8 cellular contexts compared by ENCODE assay signal in genomic region chr1:38859561-38860463, GRCh38. TPM values are rescaled to one million over a fixed set of nuclear protein-coding genes. Genes with fewer than 3 reads are reported as not detected.
DNase-seq lines count a peak whose midpoint lies in the region; ATAC-seq and TF ChIP-seq lines count a peak whose summit lies in the region.

A gene with protein sequence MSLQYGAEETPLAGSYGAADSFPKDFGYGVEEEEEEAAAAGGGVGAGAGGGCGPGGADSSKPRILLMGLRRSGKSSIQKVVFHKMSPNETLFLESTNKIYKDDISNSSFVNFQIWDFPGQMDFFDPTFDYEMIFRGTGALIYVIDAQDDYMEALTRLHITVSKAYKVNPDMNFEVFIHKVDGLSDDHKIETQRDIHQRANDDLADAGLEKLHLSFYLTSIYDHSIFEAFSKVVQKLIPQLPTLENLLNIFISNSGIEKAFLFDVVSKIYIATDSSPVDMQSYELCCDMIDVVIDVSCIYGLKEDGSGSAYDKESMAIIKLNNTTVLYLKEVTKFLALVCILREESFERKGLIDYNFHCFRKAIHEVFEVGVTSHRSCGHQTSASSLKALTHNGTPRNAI (minus strand): TSS chr1:38859772. CDS start chr1:38859646, 126 bp downstream.

- H3K27me3 Mint-ChIP-seq in activated CD4-positive, alpha-beta T cell treated with anti-CD3 and anti-CD28 coated beads, Interleukin-2, amount 10 ng/mL, durations not matched to agents 7 days and 5 days: no peaks in the 10 kb centered on the region

- DNase-seq in C1 segment of cervical spinal cord (lab: John Stamatoyannopoulos, UW) (peak; percentile 93 to 99 (median 98)), NCI-H69 (lab: John Stamatoyannopoulos, UW) (peak; percentile 96), coronary artery (ENCODE audit: low spot score) (peak; percentile 99), left colon (peak; percentile 99 to 100)
- DNase-seq in activated CD4-positive, alpha-beta T cell treated with anti-CD3 and anti-CD28 coated beads, Interleukin-2, amount 10 ng/mL, durations not matched to agents 7 days and 5 days: peak; percentile 99
- DNase-seq in stimulated activated CD4-positive, alpha-beta T cell treated with anti-CD3 and anti-CD28 coated beads, Interleukin-1b, Interleukin-23, amount 100 ng/mL, for 4 hours (ENCODE audit: low read depth in 2 of 2): peak; percentile 95 to 96

- H3K4me3 ChIP-seq in coronary artery: peak within 1 kb of the TSS; percentile 89

- peak within 1 kb of the TSS; percentile 86 for H3K27ac Mint-ChIP-seq in activated CD4-positive, alpha-beta T cell treated with anti-CD3 and anti-CD28 coated beads, Interleukin-2, amount 10 ng/mL, durations not matched to agents 7 days and 5 days

- H3K4me1 Mint-ChIP-seq in activated CD4-positive, alpha-beta T cell treated with anti-CD3 and anti-CD28 coated beads, Interleukin-2, amount 10 ng/mL, durations not matched to agents 7 days and 5 days: peaks cover 54% of the 10 kb centered on the region

- intact Hi-C loops in left colon (cut with DNase I, micrococcal nuclease): no loop called here

- H3K9me3 Mint-ChIP-seq in activated CD4-positive, alpha-beta T cell treated with anti-CD3 and anti-CD28 coated beads, Interleukin-2, amount 10 ng/mL, durations not matched to agents 7 days and 5 days: no peaks in the 10 kb centered on the region

- POLR2A ChIA-PET in activated CD4-positive, alpha-beta T cell treated with anti-CD3 and anti-CD28 coated beads, Interleukin-2, amount 10 ng/mL, durations not matched to agents 7 days and 5 days (lab: Charles Lee): interaction anchor here (0.9 to 1.1 kb wide), 2 partner anchors 13 to 166 kb away, joined by 3 read pairs; partner anchors contain the start of gene NDUFS5

- peak; percentile 95 for ATAC-seq in GM19351 (IDR thresholded peaks at IDR 0.05; ENCODE audit: unreplicated experiment)
- peak; percentile 91 for ATAC-seq in HG03520 (IDR thresholded peaks at IDR 0.05; ENCODE audit: unreplicated experiment)
- ATAC-seq in left colon: peak; percentile 86

- no peak for TF ChIP-seq CTCF in coronary artery (IDR thresholded peaks at IDR 0.05)

- H3K36me3 Mint-ChIP-seq in activated CD4-positive, alpha-beta T cell treated with anti-CD3 and anti-CD28 coated beads, Interleukin-2, amount 10 ng/mL, durations not matched to agents 7 days and 5 days (ENCODE audit: low read depth): peaks cover 37% of the 10 kb centered on the region

- H3K4me3 Mint-ChIP-seq in activated CD4-positive, alpha-beta T cell treated with anti-CD3 and anti-CD28 coated beads, Interleukin-2, amount 10 ng/mL, durations not matched to agents 7 days and 5 days: peak within 1 kb of the TSS; percentile 89

- peak within 1 kb of the TSS; percentile 90 to 92 for H3K27ac ChIP-seq in coronary artery

- CTCF ChIA-PET in activated CD4-positive, alpha-beta T cell treated with anti-CD3 and anti-CD28 coated beads, Interleukin-2, amount 10 ng/mL, durations not matched to agents 7 days and 5 days (lab: Charles Lee): interaction anchor here (0.5 to 1.2 kb wide), 2 partner anchors 10 to 12 kb away, joined by 3 to 4 read pairs; no protein-coding TSS in a partner anchor

RNA-seq across cellular contexts. Expression of the gene that starts here (rescaled TPM):
- total RNA-seq in activated CD4-positive, alpha-beta T cell treated with anti-CD3 and anti-CD28 coated beads, Interleukin-2, amount 10 ng/mL, durations not matched to agents 7 days and 5 days: 10 to 100 TPM; 17.2 to 17.5 TPM
- total RNA-seq in left colon: 10 to 100 TPM; 30.7 to 37.9 TPM

Comparison
In these comparisons a context has a peak if more than half of its experiments do, and no peak if none do; other contexts are left out.
1. Peak in every context shown above with its lines: DNase-seq, ATAC-seq, H3K4me3 ChIP-seq and H3K27ac ChIP-seq.